Comparison of ENCODE assay signal across 1 cellular context in the genomic region with DNA sequence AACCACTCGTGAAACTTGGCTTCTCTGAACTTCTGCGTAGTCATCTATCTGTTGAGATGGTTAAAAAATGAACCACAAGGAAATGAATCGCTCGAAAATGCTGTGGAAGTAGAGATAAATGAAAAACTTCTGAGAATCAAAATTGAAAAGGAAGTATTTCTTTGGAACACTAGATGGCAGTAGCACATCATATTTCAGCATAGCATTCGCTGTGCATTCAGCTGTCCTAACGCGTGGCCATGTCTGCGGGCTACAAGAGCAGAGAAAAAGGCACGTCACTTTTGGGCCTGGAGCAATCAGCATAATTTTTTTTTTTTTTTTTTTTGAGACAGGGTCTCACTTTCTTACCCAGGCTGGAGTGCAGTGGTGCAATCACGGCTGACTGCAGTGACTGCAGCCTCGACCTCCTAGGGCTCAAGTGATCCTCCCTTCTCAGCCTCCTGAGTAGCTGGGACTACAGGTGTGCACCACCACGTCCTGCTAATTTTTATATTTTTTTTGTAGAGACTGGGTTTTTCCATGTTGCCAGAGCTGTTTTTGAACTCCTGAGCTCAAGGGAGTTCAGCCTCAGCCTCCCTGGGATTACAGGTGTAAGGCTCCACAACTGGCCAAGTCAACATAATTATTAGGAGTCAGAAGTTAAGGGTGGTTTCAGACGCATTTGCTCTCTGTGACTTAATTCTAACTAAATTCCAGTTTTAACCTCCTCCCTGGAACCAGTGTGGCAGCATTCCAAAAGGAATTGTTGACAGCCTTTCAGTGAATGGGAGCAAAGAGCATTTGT.
TF ChIP-seq lines count a peak whose summit lies in the region.

No MANE protein-coding gene starts in this region.

TF ChIP-seq in HEK293, 187 proteins besides CTCF, POLR2A, EP300 and RAD21 (continued from another document):
- TF ChIP-seq, protein P1, sequence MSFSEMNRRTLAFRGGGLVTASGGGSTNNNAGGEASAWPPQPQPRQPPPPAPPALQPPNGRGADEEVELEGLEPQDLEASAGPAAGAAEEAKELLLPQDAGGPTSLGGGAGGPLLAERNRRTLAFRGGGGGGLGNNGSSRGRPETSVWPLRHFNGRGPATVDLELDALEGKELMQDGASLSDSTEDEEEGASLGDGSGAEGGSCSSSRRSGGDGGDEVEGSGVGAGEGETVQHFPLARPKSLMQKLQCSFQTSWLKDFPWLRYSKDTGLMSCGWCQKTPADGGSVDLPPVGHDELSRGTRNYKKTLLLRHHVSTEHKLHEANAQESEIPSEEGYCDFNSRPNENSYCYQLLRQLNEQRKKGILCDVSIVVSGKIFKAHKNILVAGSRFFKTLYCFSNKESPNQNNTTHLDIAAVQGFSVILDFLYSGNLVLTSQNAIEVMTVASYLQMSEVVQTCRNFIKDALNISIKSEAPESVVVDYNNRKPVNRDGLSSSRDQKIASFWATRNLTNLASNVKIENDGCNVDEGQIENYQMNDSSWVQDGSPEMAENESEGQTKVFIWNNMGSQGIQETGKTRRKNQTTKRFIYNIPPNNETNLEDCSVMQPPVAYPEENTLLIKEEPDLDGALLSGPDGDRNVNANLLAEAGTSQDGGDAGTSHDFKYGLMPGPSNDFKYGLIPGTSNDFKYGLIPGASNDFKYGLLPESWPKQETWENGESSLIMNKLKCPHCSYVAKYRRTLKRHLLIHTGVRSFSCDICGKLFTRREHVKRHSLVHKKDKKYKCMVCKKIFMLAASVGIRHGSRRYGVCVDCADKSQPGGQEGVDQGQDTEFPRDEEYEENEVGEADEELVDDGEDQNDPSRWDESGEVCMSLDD (tag by site-specific recombination; IDR thresholded peaks at IDR 0.05), result no peak
